In genomic region chr7:35537067-35538023, GRCh38 we compare ENCODE assay signal across 9 cellular contexts.
DNase-seq lines count a peak whose midpoint lies in the region; ATAC-seq, FAIRE-seq and TF ChIP-seq lines count a peak whose summit lies in the region.
"Had no signal": no experiment of that assay in that cellular context is flagged by ENCODE, and none has a peak within 500 bp of the region (broad histone marks: within the 10 kb centered on the region; RNA-seq: fewer than 3 reads in every experiment).

No MANE protein-coding gene starts in this region.

- H3K4me1 ChIP-seq in BE2C, result no peaks in the 10 kb centered on the region
- H3K4me1 ChIP-seq in HepG2 (ENCODE audit: insufficient read depth, low read length), result peaks cover 13% of the 10 kb centered on the region

- H3K9me3 ChIP-seq in BE2C (no peaks in the 10 kb centered on the region), HepG2 (ENCODE audit: low read length) (no peaks in the 10 kb centered on the region)

- TF ChIP-seq EP300 in HepG2 (IDR thresholded peaks at IDR 0.05; ENCODE audit: low read depth in 2 of 2, low read length in 2 of 2), result no peak
- no peak for TF ChIP-seq EP300 in HepG2 (CRISPR knock-in tag; IDR thresholded peaks at IDR 0.05; ENCODE audit: borderline replicate concordance)

- H3K4me3 Mint-ChIP-seq in activated CD4-positive, alpha-beta T cell treated with anti-CD3 and anti-CD28 coated beads, Interleukin-2, amount 10 ng/mL, durations not matched to agents 7 days and 5 days, result peak overlapping the region; percentile 63

- no peak for TF ChIP-seq POLR2A in HepG2 (IDR thresholded peaks at IDR 0.05; ENCODE audit: insufficient read depth in 1 of 2, low read depth in 2 of 2, low read length in 2 of 2)

- intact Hi-C loops in HepG2 (cut with micrococcal nuclease; ENCODE audit: unreplicated experiment), result loop anchor here (1.0 to 10.0 kb wide), 3 partner anchors 87 to 483 kb away; no protein-coding TSS in a partner anchor

- H3K27ac ChIP-seq in HepG2 (ENCODE audit: extremely low read length, insufficient read depth, low read length), result no peak overlapping the region

- peak; percentile 72 for FAIRE-seq in HepG2 (lab: Jason Lieb, UNC)
- FAIRE-seq: TTC549 had no signal

- CTCF ChIA-PET in activated CD4-positive, alpha-beta T cell treated with anti-CD3 and anti-CD28 coated beads, Interleukin-2, amount 10 ng/mL, durations not matched to agents 7 days and 5 days (lab: Charles Lee), result no interaction called here
- CTCF ChIA-PET in HepG2 (lab: Yijun Ruan, JAX; ENCODE audit: low intra/inter-chr PET ratio, low total read pairs), result interaction anchor here (2.4 kb wide), 1 partner anchor 112 kb away, joined by 14 read pairs; no protein-coding TSS in a partner anchor

- peak; percentile 93 for TF ChIP-seq CTCF in BE2C (IDR thresholded peaks at IDR 0.05; ENCODE audit: low read depth, low read length)
- TF ChIP-seq CTCF in HepG2 (CRISPR knock-in tag; IDR thresholded peaks at IDR 0.05), result peak; percentile 98

- WGBS in HepG2 (ENCODE audit: low lambda C conversion rate), result 2% methylated on average over 12 of the region's 43 CpGs

- peak overlapping the region; percentile 53 for H3K4me3 ChIP-seq in BE2C (ENCODE audit: low read depth, low read length)
- peak overlapping the region in 2 of 3 experiments; percentile 35 to 51; a peak in 4 of 6 replicates for H3K4me3 ChIP-seq in HepG2 (replicated peaks in 1 of 3; ENCODE audit: insufficient read depth in 1 of 3, low read depth in 2 of 3, low read length in 3 of 3)

- H3K4me2 ChIP-seq in HepG2 (ENCODE audit: low read depth, low read length), result peak overlapping the region; percentile 67

- peak; percentile 91 for TF ChIP-seq RAD21 in HepG2 (CRISPR knock-in tag; IDR thresholded peaks at IDR 0.05)

- H3K27me3 ChIP-seq in BE2C (no peaks in the 10 kb centered on the region), HepG2 (ENCODE audit: control insufficient read depth in 1 of 2, insufficient read depth in 2 of 2, low read length in 2 of 2) (peaks cover 0 to 22% of the 10 kb centered on the region in 2 experiments; a peak in 2 of 5 replicates)

- DNase-seq in BE2C (peak; percentile 80), NCI-H345 treated with DMSO at 0.1 percent for 48 hours (lab: John Stamatoyannopoulos, UW; ENCODE audit: unreplicated experiment) (peak; percentile 83), cortex of kidney (lab: John Stamatoyannopoulos, UW) (peak; percentile 14), HepG2 (ENCODE audit: low spot score) (peak; percentile 46)
- DNase-seq in activated CD4-positive, alpha-beta T cell treated with anti-CD3 and anti-CD28 coated beads, Interleukin-2, amount 10 ng/mL, durations not matched to agents 7 days and 5 days, result peak; percentile 79
- DNase-seq in stimulated activated CD4-positive, alpha-beta T cell treated with anti-CD3 and anti-CD28 coated beads, Interleukin-4, amount 100 ng/mL, for 1 hour, result peak; percentile 82

- no peaks in the 10 kb centered on the region for H3K79me2 ChIP-seq in HepG2 (ENCODE audit: insufficient read depth, low read length)

- H3K36me3 ChIP-seq in BE2C (no peaks in the 10 kb centered on the region), HepG2 (replicated peaks in 1 of 2; ENCODE audit: control insufficient read depth in 1 of 2, insufficient read depth in 2 of 2, low read length in 2 of 2) (no peaks in the 10 kb centered on the region)

- H3K36me3 Mint-ChIP-seq in activated CD4-positive, alpha-beta T cell treated with anti-CD3 and anti-CD28 coated beads, Interleukin-2, amount 10 ng/mL, durations not matched to agents 7 days and 5 days (ENCODE audit: low read depth), result no peaks in the 10 kb centered on the region

- peaks cover 12% of the 10 kb centered on the region for H3K27me3 Mint-ChIP-seq in activated CD4-positive, alpha-beta T cell treated with anti-CD3 and anti-CD28 coated beads, Interleukin-2, amount 10 ng/mL, durations not matched to agents 7 days and 5 days

- no peaks in the 10 kb centered on the region for H4K20me1 ChIP-seq in HepG2 (ENCODE audit: insufficient read depth, low read length)

- ATAC-seq in GM19035 (IDR thresholded peaks at IDR 0.05; ENCODE audit: unreplicated experiment), result peak; percentile 98
- ATAC-seq in HG03280 (IDR thresholded peaks at IDR 0.05; ENCODE audit: unreplicated experiment), result peak; percentile 100
- peak; percentile 96 for ATAC-seq in HepG2

- no peak overlapping the region for H3K27ac Mint-ChIP-seq in activated CD4-positive, alpha-beta T cell treated with anti-CD3 and anti-CD28 coated beads, Interleukin-2, amount 10 ng/mL, durations not matched to agents 7 days and 5 days

- no TSS peak for BruUV-seq in HepG2 (replicated peaks; lab: Mats Ljungman, UMichigan)

- in situ Hi-C loops in HepG2 (cut with HindIII; ENCODE audit: extremely low pct_ligation_motif_present, low pct_unique_long_range_greater_than_20kb), result loop anchor here (25.0 kb wide), 1 partner anchor 350 kb away; no protein-coding TSS in a partner anchor

- POLR2A ChIA-PET in activated CD4-positive, alpha-beta T cell treated with anti-CD3 and anti-CD28 coated beads, Interleukin-2, amount 10 ng/mL, durations not matched to agents 7 days and 5 days (lab: Charles Lee), result interaction anchor here (0.8 kb wide), 1 partner anchor 43 kb away, joined by 6 read pairs; no protein-coding TSS in a partner anchor
- POLR2A ChIA-PET in HepG2 (lab: Yijun Ruan, JAX), result no interaction called here

- H2AFZ ChIP-seq in HepG2 (ENCODE audit: low read length), result no peak overlapping the region

- H3K4me1 Mint-ChIP-seq in activated CD4-positive, alpha-beta T cell treated with anti-CD3 and anti-CD28 coated beads, Interleukin-2, amount 10 ng/mL, durations not matched to agents 7 days and 5 days, result peaks cover 5% of the 10 kb centered on the region

- H3K9ac ChIP-seq in HepG2 (ENCODE audit: insufficient read depth, low read depth, low read length), result no peak overlapping the region

- H3K9me3 Mint-ChIP-seq in activated CD4-positive, alpha-beta T cell treated with anti-CD3 and anti-CD28 coated beads, Interleukin-2, amount 10 ng/mL, durations not matched to agents 7 days and 5 days, result no peaks in the 10 kb centered on the region

TF ChIP-seq in HepG2, 621 proteins besides CTCF, POLR2A, EP300 and RAD21 (continues in another document):
- TF ChIP-seq SP5 (CRISPR knock-in tag; IDR thresholded peaks at IDR 0.05; ENCODE audit: borderline replicate concordance, low read depth) (0 out of 2 replicates have a peak, but pooled peaks have one; percentile 14), TFAP4 (IDR thresholded peaks at IDR 0.05; ENCODE audit: borderline replicate concordance, low read depth) (peak; percentile 20; the same call in 1 of the 2 replicates), FOSL2 (CRISPR knock-in tag; IDR thresholded peaks at IDR 0.05) (peak; percentile 32; the same call in 1 of the 2 replicates), ZFP90 (CRISPR knock-in tag; IDR thresholded peaks at IDR 0.05; ENCODE audit: borderline replicate concordance) (no peak), ZFX (CRISPR knock-in tag; IDR thresholded peaks at IDR 0.05; ENCODE audit: low read depth) (0 out of 2 replicates have a peak, but pooled peaks have one; percentile 36), SSRP1 (CRISPR knock-in tag; IDR thresholded peaks at IDR 0.05) (no peak), ZNF484 (CRISPR knock-in tag; IDR thresholded peaks at IDR 0.05; ENCODE audit: borderline replicate concordance, low read depth) (no peak), FIP1L1 (IDR thresholded peaks at IDR 0.05; ENCODE audit: borderline replicate concordance, insufficient read depth, low read depth, low read length) (no peak), SYNCRIP (IDR thresholded peaks at IDR 0.05; ENCODE audit: insufficient read depth, low read depth, low read length) (no peak), SNAI1 (CRISPR knock-in tag; IDR thresholded peaks at IDR 0.05; ENCODE audit: borderline replicate concordance) (no peak), RXRA (CRISPR knock-in tag; IDR thresholded peaks at IDR 0.05) (peak; percentile 67), PITX1 (CRISPR knock-in tag; IDR thresholded peaks at IDR 0.05) (no peak), TP53 (CRISPR knock-in tag; conservative IDR thresholded peaks at IDR 0.05) (no peak), MTF2 (CRISPR knock-in tag; IDR thresholded peaks at IDR 0.05; ENCODE audit: borderline replicate concordance) (no peak), ZNF841 (CRISPR knock-in tag; IDR thresholded peaks at IDR 0.05; ENCODE audit: borderline replicate concordance) (no peak), TRIM22 (IDR thresholded peaks at IDR 0.05) (no peak), KMT2B (CRISPR knock-in tag; IDR thresholded peaks at IDR 0.05) (no peak)
- TF ChIP-seq, protein P1, sequence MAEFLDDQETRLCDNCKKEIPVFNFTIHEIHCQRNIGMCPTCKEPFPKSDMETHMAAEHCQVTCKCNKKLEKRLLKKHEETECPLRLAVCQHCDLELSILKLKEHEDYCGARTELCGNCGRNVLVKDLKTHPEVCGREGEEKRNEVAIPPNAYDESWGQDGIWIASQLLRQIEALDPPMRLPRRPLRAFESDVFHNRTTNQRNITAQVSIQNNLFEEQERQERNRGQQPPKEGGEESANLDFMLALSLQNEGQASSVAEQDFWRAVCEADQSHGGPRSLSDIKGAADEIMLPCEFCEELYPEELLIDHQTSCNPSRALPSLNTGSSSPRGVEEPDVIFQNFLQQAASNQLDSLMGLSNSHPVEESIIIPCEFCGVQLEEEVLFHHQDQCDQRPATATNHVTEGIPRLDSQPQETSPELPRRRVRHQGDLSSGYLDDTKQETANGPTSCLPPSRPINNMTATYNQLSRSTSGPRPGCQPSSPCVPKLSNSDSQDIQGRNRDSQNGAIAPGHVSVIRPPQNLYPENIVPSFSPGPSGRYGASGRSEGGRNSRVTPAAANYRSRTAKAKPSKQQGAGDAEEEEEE (CRISPR knock-in tag; IDR thresholded peaks at IDR 0.05; ENCODE audit: borderline replicate concordance), result no peak

Comparison
In these comparisons a context has a peak if more than half of its experiments do, and no peak if none do; other contexts are left out.
1. DNase-seq: peak in every context shown above with its lines; median percentile 83 in NCI-H345 treated with DMSO at 0.1 percent for 48 hours; 82 in stimulated activated CD4-positive, alpha-beta T cell treated with anti-CD3 and anti-CD28 coated beads, Interleukin-4, amount 100 ng/mL, for 1 hour; 80 in BE2C; 79 in activated CD4-positive, alpha-beta T cell treated with anti-CD3 and anti-CD28 coated beads, Interleukin-2, amount 10 ng/mL, durations not matched to agents 7 days and 5 days; 46 in HepG2; 14 in cortex of kidney.